18 cellular contexts compared by ENCODE assay signal in the genomic region with DNA sequence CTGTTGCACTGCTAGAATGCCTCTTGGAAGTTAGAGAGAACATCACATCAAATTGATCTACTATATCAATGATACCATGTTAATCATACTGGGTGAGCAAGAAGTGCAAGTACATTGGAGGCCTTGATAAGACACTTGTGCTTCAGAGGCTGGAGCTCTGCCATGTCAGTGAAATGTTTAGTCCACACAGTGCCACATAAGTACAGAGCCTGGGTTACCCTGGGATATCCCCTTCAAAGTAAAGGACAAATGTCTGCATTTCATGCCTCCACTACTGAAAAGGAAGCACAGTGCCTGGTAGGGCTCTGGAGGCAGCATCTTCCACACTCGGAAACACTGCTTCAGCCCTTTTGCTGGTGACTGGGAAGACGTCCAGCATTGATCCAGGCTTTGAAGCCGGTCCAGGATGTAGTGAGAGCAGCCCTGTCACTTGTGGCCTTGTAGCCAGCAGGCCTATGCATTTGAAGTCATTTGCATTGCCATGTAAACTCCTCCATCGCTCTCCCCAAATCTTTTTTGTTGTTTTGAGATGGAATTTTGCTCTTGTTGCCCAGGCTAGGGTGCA. TPM values are rescaled to one million over a fixed set of nuclear protein-coding genes. Genes with fewer than 3 reads are reported as not detected.
DNase-seq lines count a peak whose midpoint lies in the region; ATAC-seq lines count a peak whose summit lies in the region.
"Had no signal": no experiment of that assay in that cellular context is flagged by ENCODE, and none has a peak within 500 bp of the region (broad histone marks: within the 10 kb centered on the region; RNA-seq: fewer than 3 reads in every experiment).

No MANE protein-coding gene starts in this region.

- H3K27me3 ChIP-seq in aorta (ENCODE audit: control insufficient read depth in 1 of 2, insufficient read depth in 2 of 2, low read length in 1 of 2): no peaks in the 10 kb centered on the region
- H3K27me3 ChIP-seq: BLaER1 treated with 17β-estradiol and CSF1 and Interleukin-3, amounts not matched to agents 10 nM and 100 nM; thyroid gland had no signal

- no peaks in the 10 kb centered on the region for H3K4me1 ChIP-seq in aorta (ENCODE audit: control insufficient read depth in 1 of 2, insufficient read depth in 2 of 2, low read length in 2 of 2)
- H3K4me1 ChIP-seq: psoas muscle had no signal

- DNase-seq in NCI-H1092 (lab: John Stamatoyannopoulos, UW) (peak; percentile 4), NCI-H1092 treated with DMSO at 0.1 percent for 48 hours (lab: John Stamatoyannopoulos, UW) (no peak), amygdala (lab: John Stamatoyannopoulos, UW) (peak in 47 of 56 donors; percentile 9 to 85 (median 51)), hypothalamus (lab: John Stamatoyannopoulos, UW) (peak in 38 of 51 donors; percentile 5 to 86 (median 41)), pons (ENCODE audit: low spot score) (peak; percentile 95), aorta (no peak), NCI-H2196 treated with DMSO at 0.1 percent for 48 hours (lab: John Stamatoyannopoulos, UW; ENCODE audit: unreplicated experiment) (no peak), NCI-H2107 treated with DMSO at 0.1 percent for 48 hours (lab: John Stamatoyannopoulos, UW; ENCODE audit: unreplicated experiment) (no peak)
- DNase-seq: 8988T; activated CD4-positive, alpha-beta T cell treated with anti-CD3 and anti-CD28 coated beads for 1 hour; naive B cell; NCI-H1048; NCI-H2107; NCI-H774; psoas muscle; T-helper 9 cell; thyroid gland had no signal

- ATAC-seq in aorta (ENCODE audit: low FRiP score): no peak
- ATAC-seq: psoas muscle had no signal

- intact Hi-C loops in aorta (cut with DNase I): no loop called here

- H3K9me3 ChIP-seq in aorta (ENCODE audit: control insufficient read depth, low read length): no peaks in the 10 kb centered on the region
- H3K9me3 ChIP-seq: BLaER1 treated with 17β-estradiol and CSF1 and Interleukin-3, amounts not matched to agents 10 nM and 100 nM; psoas muscle; thyroid gland had no signal

- 65 to 66% methylated on average over 4 of the region's 4 CpGs for WGBS in aorta, 2 donors

- H3K4me3 ChIP-seq in aorta (ENCODE audit: low read length in 2 of 2): no peak overlapping the region
- H3K4me3 ChIP-seq: BLaER1 treated with 17β-estradiol and CSF1 and Interleukin-3, amounts not matched to agents 10 nM and 100 nM; psoas muscle; thyroid gland had no signal

- no peak overlapping the region for H3K27ac ChIP-seq in aorta (ENCODE audit: low read depth in 1 of 2, low read length in 2 of 2)
- H3K27ac ChIP-seq: BLaER1 treated with 17β-estradiol and CSF1 and Interleukin-3, amounts not matched to agents 10 nM and 100 nM; psoas muscle; thyroid gland had no signal

- no peaks in the 10 kb centered on the region for H3K36me3 ChIP-seq in aorta (ENCODE audit: control insufficient read depth in 1 of 2, insufficient read depth in 2 of 2, low read length in 1 of 2)
- H3K36me3 ChIP-seq: BLaER1 treated with 17β-estradiol and CSF1 and Interleukin-3, amounts not matched to agents 10 nM and 100 nM; thyroid gland had no signal

RNA-seq across cellular contexts. Expression of gene STN1, which starts 15.7 kb away (rescaled TPM):
- 10 to 100 TPM; 20.3 to 24.2 TPM for total RNA-seq in aorta
- polyA plus RNA-seq in aorta: 10 to 100 TPM; 16.9 to 20.8 TPM

RNA-seq across cellular contexts. Expression of gene SLK, which starts 33.3 kb away (rescaled TPM):
- 10 to 100 TPM; 47.0 to 50.2 TPM for total RNA-seq in aorta
- polyA plus RNA-seq in aorta: 10 to 100 TPM; 16.0 to 19.7 TPM

Comparison
In these comparisons a context has a peak if more than half of its experiments do, and no peak if none do; other contexts are left out.
1. DNase-seq: peak in NCI-H1092 (single experiment), amygdala (47 of 56), hypothalamus (38 of 51) and pons (single experiment); none in NCI-H1092 treated with DMSO at 0.1 percent for 48 hours (single experiment), aorta (0 of 2), NCI-H2196 treated with DMSO at 0.1 percent for 48 hours (single experiment) and NCI-H2107 treated with DMSO at 0.1 percent for 48 hours (single experiment).